Comparison of ENCODE assay signal across 26 cellular contexts in the genomic region with DNA sequence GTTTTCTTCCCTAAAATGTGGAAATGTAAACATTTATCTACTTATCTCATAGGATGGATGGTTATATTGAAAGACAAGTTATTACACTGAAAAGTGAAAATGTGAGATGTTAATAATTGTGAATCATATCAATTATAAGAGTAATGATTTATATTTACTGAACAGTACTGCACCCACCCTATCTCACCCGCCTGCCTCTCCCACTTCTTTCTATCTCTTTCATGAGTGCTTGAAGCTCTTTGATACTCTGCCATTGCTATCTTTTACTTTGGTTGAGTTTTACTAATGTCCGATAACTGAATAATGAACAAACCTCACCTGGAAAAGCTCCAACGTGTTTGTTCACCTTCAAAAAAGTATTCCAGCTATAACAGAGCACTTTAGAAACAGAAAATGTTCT.
"Had no signal": no experiment of that assay in that cellular context is flagged by ENCODE, and none has a peak within 500 bp of the region (broad histone marks: within the 10 kb centered on the region; RNA-seq: fewer than 3 reads in every experiment).

No MANE protein-coding gene starts in this region.

- H3K4me1 ChIP-seq: stomach, suprapubic skin, testis, tibial nerve, transverse colon, upper lobe of left lung, upper lobe of right lung, uterus, vagina had no signal

- ATAC-seq: stimulated activated effector memory CD8-positive, alpha-beta T cell treated with anti-CD3 and anti-CD28 coated beads, Interleukin-12 subunit alpha, Interleukin-12 subunit beta, amount 100 ng/mL, for 72 hours; stimulated activated memory B cell treated with anti-CD40 and anti-IgM and Interleukin-4, amounts not matched to agents 10 μg/mL and 1 μg/mL and 100 μg/mL, for 72 hours; stimulated activated naive B cell treated with anti-CD40 and anti-IgM and Interleukin-4, amounts not matched to agents 10 μg/mL and 1 μg/mL and 100 μg/mL, for 72 hours; stimulated activated naive CD8-positive, alpha-beta T cell treated with anti-CD3 and anti-CD28 coated beads, Interleukin-15, amount 100 ng/mL, for 72 hours; stimulated activated naive CD8-positive, alpha-beta T cell treated with anti-CD3 and anti-CD28 coated beads, Interleukin-15, Interleukin-2, amounts not matched to agents 100 U/mL and 50 U/mL, for 24 hours; upper lobe of right lung had no signal

- H3K9me3 ChIP-seq: testis, thoracic aorta, thyroid gland, tibial artery, transverse colon, upper lobe of right lung, uterus, vagina had no signal

- H3K4me3 ChIP-seq: stomach, suprapubic skin, testis, thoracic aorta, thyroid gland, tibial artery, tibial nerve, transverse colon, upper lobe of left lung, upper lobe of right lung, uterus, vagina had no signal

- H3K27ac ChIP-seq: stomach, suprapubic skin, testis, thyroid gland, tibial artery, tibial nerve, transverse colon, upper lobe of left lung, upper lobe of right lung, uterus, vagina had no signal

- H3K36me3 ChIP-seq: stomach, suprapubic skin, thoracic aorta, thyroid gland, tibial artery, tibial nerve, transverse colon, upper lobe of left lung, upper lobe of right lung, uterus, vagina had no signal

- H3K27me3 ChIP-seq: stomach, suprapubic skin, testis, thyroid gland, tibial artery, tibial nerve, transverse colon, upper lobe of left lung, upper lobe of right lung, uterus, vagina had no signal

- DNase-seq: stimulated activated CD4-positive, alpha-beta T cell treated with anti-CD3 and anti-CD28 coated beads, Interleukin-2, amount 100 ng/mL, for 48 hours; stimulated activated CD4-positive, alpha-beta T cell treated with anti-CD3 and anti-CD28 coated beads, Interleukin-4, amount 100 ng/mL, for 1 hour; stimulated activated CD4-positive, alpha-beta T cell treated with anti-CD3 and anti-CD28 coated beads, Interleukin-4, amount 100 ng/mL, for 24 hours; stimulated activated CD4-positive, alpha-beta T cell treated with anti-CD3 and anti-CD28 coated beads, Interleukin-4, amount 100 ng/mL, for 4 hours; stimulated activated CD8-positive, alpha-beta memory T cell treated with anti-CD3 and anti-CD28 coated beads, Interleukin-4, amount 100 ng/mL, for 48 hours; stimulated activated naive B cell treated with anti-CD40 and anti-IgM and Interleukin-4, amounts not matched to agents 10 μg/mL and 1 μg/mL and 100 μg/mL, for 72 hours; stimulated activated naive CD4-positive, alpha-beta T cell; stimulated activated naive CD4-positive, alpha-beta T cell treated with Interleukin-2 at 50 U/mL for 16 hours; stimulated activated naive CD8-positive, alpha-beta T cell treated with anti-CD3 and anti-CD28 coated beads, Interleukin-15, amount 100 ng/mL, for 72 hours; stimulated activated naive CD8-positive, alpha-beta T cell treated with anti-CD3 and anti-CD28 coated beads, Interleukin-15, Interleukin-2, amounts not matched to agents 100 U/mL and 50 U/mL, for 24 hours; stomach; substantia nigra; testis; thyroid gland; tibial artery; transverse colon; trophoblast cell; upper lobe of left lung; upper lobe of right lung; uterus had no signal
